ENCODE assay signal across 8 cellular contexts in the genomic region with DNA sequence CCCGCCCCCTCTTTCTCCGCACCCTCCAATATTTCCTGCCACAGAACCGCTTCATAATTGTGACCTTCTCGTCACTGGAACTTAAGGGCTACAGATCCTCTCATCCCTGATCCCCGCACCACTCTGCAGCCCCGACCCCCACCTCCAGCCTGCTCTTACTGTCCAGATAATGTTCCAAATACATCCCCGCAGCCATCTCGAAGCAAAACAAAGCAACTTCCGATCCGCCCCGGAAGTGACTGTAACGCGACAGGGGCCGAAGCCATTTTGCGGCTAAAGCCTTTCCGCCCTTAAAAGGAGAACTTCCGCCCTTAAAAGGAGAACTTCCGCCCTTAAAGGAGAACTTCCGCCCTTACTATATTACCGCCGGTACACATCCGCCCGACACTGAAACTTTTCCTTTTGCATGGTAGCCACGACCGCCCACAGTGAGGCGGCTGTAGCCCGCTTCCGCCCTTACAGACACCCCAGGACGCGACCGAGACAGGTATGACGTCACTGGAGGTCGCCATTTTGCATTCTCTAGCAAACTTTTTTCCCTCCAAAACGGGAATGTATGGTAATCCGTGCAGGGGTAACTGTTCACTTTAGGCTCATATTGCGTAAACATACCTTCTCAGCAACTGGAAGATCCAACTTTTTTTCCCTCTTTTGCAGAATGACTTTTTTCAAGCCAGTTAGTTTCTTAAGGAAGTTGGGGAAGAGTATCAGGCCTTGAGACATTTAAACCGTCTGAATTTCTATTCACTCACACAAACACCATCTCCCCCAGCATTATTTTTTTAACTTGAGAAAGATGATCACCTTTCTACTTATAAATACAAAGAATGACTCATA. TPM values are rescaled to one million over a fixed set of nuclear protein-coding genes. Genes with fewer than 3 reads are reported as not detected.
DNase-seq lines count a peak whose midpoint lies in the region; ATAC-seq and TF ChIP-seq lines count a peak whose summit lies in the region.

A gene (minus strand): TSS at position 214 of the 837 bp plus-strand sequence. CDS start 18 bp downstream, at position 196.

- peak within 1 kb of the TSS; percentile 96 to 99 for H3K4me3 ChIP-seq in mucosa of rectum (ENCODE audit: low read length in 2 of 2)

- no peaks in the 10 kb centered on the region for H3K9me3 ChIP-seq in mucosa of rectum (ENCODE audit: control insufficient read depth in 2 of 2, low read length in 2 of 2)

- peaks cover 22 to 23% of the 10 kb centered on the region in 2 donors for H3K36me3 ChIP-seq in mucosa of rectum (ENCODE audit: control insufficient read depth in 2 of 2, insufficient read depth in 2 of 2, low read length in 2 of 2)

- peak within 1 kb of the TSS; percentile 78 to 82 for H3K9ac ChIP-seq in mucosa of rectum (ENCODE audit: low read depth in 1 of 2, low read length in 2 of 2)

- peak; percentile 70 for TF ChIP-seq POLR2A in erythroblast (IDR thresholded peaks at IDR 0.05; ENCODE audit: low read length)

- H3K4me3 Mint-ChIP-seq in activated T-cell treated with anti-CD3 and anti-CD28 coated beads, Interleukin-2, amount 50 U/mL, for 24 hours: peak within 1 kb of the TSS; percentile 92

- H3K27me3 ChIP-seq in mucosa of rectum (ENCODE audit: control insufficient read depth in 2 of 2, insufficient read depth in 2 of 2, low read length in 2 of 2): no peaks in the 10 kb centered on the region

- H3K4me1 ChIP-seq in mucosa of rectum (ENCODE audit: control insufficient read depth in 2 of 2, insufficient read depth in 2 of 2, low read length in 2 of 2): peaks cover 10 to 11% of the 10 kb centered on the region in 2 donors

- peak within 1 kb of the TSS; percentile 79 to 84 for H3K27ac ChIP-seq in mucosa of rectum (ENCODE audit: low read depth in 2 of 2, low read length in 2 of 2)

- in situ Hi-C loops in KBM-7 (cut with MboI; ENCODE audit: low pct_unique_long_range_greater_than_20kb, low sequenced_read_pairs): no loop called here

- peaks cover 40% of the 10 kb centered on the region for H3K4me1 Mint-ChIP-seq in activated T-cell treated with anti-CD3 and anti-CD28 coated beads, Interleukin-2, amount 50 U/mL, for 24 hours (ENCODE audit: low read depth)

- H3K27ac Mint-ChIP-seq in activated T-cell treated with anti-CD3 and anti-CD28 coated beads, Interleukin-2, amount 50 U/mL, for 24 hours: peak within 1 kb of the TSS; percentile 96

- H3K36me3 Mint-ChIP-seq in activated T-cell treated with anti-CD3 and anti-CD28 coated beads, Interleukin-2, amount 50 U/mL, for 24 hours (ENCODE audit: low read depth): peaks cover 54% of the 10 kb centered on the region

- no peaks in the 10 kb centered on the region for H3K27me3 Mint-ChIP-seq in activated T-cell treated with anti-CD3 and anti-CD28 coated beads, Interleukin-2, amount 50 U/mL, for 24 hours

- no peaks in the 10 kb centered on the region for H3K9me3 Mint-ChIP-seq in activated T-cell treated with anti-CD3 and anti-CD28 coated beads, Interleukin-2, amount 50 U/mL, for 24 hours

- DNase-seq in DMS153 treated with DMSO at 0.1 percent for 48 hours (lab: John Stamatoyannopoulos, UW; ENCODE audit: unreplicated experiment) (peak; percentile 97), KBM-7 (peak; percentile 100), erythroblast (lab: John Stamatoyannopoulos, UW) (peak; percentile 99 to 100)
- DNase-seq in activated T-cell treated with anti-CD3 and anti-CD28 coated beads, Interleukin-2, amount 50 U/mL, for 24 hours: peak; percentile 90
- peak; percentile 95 for DNase-seq in stimulated activated CD8-positive, alpha-beta memory T cell treated with anti-CD3 and anti-CD28 coated beads, Interleukin-4, amount 100 ng/mL, for 48 hours

- ATAC-seq in GM21717 (IDR thresholded peaks at IDR 0.05; ENCODE audit: unreplicated experiment): peak; percentile 84

TF ChIP-seq in PFSK-1, 5 proteins besides CTCF, POLR2A, EP300 and RAD21:
- TF ChIP-seq, protein P1, sequence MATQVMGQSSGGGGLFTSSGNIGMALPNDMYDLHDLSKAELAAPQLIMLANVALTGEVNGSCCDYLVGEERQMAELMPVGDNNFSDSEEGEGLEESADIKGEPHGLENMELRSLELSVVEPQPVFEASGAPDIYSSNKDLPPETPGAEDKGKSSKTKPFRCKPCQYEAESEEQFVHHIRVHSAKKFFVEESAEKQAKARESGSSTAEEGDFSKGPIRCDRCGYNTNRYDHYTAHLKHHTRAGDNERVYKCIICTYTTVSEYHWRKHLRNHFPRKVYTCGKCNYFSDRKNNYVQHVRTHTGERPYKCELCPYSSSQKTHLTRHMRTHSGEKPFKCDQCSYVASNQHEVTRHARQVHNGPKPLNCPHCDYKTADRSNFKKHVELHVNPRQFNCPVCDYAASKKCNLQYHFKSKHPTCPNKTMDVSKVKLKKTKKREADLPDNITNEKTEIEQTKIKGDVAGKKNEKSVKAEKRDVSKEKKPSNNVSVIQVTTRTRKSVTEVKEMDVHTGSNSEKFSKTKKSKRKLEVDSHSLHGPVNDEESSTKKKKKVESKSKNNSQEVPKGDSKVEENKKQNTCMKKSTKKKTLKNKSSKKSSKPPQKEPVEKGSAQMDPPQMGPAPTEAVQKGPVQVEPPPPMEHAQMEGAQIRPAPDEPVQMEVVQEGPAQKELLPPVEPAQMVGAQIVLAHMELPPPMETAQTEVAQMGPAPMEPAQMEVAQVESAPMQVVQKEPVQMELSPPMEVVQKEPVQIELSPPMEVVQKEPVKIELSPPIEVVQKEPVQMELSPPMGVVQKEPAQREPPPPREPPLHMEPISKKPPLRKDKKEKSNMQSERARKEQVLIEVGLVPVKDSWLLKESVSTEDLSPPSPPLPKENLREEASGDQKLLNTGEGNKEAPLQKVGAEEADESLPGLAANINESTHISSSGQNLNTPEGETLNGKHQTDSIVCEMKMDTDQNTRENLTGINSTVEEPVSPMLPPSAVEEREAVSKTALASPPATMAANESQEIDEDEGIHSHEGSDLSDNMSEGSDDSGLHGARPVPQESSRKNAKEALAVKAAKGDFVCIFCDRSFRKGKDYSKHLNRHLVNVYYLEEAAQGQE (IDR thresholded peaks at IDR 0.05; ENCODE audit: insufficient read depth in 1 of 2, low read depth in 2 of 2, low read length in 2 of 2): no peak
- TF ChIP-seq POLR2AphosphoS5 (IDR thresholded peaks at IDR 0.05; ENCODE audit: low read depth, low read length) (no peak; the same call in 1 of the 2 replicates), FOXP2 (optimal IDR thresholded peaks at IDR 0.05; ENCODE audit: borderline replicate concordance, extremely low read depth, extremely low read length, insufficient read depth) (peak; percentile 53), TAF1 (IDR thresholded peaks at IDR 0.05; ENCODE audit: borderline replicate concordance, insufficient read depth, low read length) (no peak; the same call in 1 of the 2 replicates), SIN3A (IDR thresholded peaks at IDR 0.05; ENCODE audit: borderline replicate concordance, insufficient read depth, low read length) (peak; percentile 57; the same call in 1 of the 2 replicates)
TF ChIP-seq in PFSK-1: peak in this region for 2.

RNA-seq across cellular contexts. Expression of the gene that starts here (rescaled TPM):
- 14.0 TPM for polyA plus RNA-seq in PFSK-1 (2012; ENCODE audit: insufficient read length, low read depth)

Comparison
In these comparisons a context has a peak if more than half of its experiments do, and no peak if none do; other contexts are left out.
1. Peak in every context shown above with its lines: DNase-seq, ATAC-seq, H3K4me3 ChIP-seq and H3K27ac ChIP-seq.